In genomic region chr20:62910777-62911497, GRCh38 we compare ENCODE assay signal across 16 cellular contexts. TPM values are rescaled to one million over a fixed set of nuclear protein-coding genes. Genes with fewer than 3 reads are reported as not detected.
A peak's percentile ranks its signal among the peaks of the same experiment; 100 is the strongest.
DNase-seq lines count a peak whose midpoint lies in the region; ATAC-seq and TF ChIP-seq lines count a peak whose summit lies in the region.
"Had no signal": no experiment of that assay in that cellular context is flagged by ENCODE, and none has a peak within 500 bp of the region (broad histone marks: within the 10 kb centered on the region; RNA-seq: fewer than 3 reads in every experiment).

No MANE protein-coding gene starts in this region.

- no peak overlapping the region for H2BK20ac ChIP-seq in IMR-90 (ENCODE audit: low read depth, low read length)

- no peak overlapping the region for H3K23ac ChIP-seq in IMR-90 (ENCODE audit: low read depth, low read length)

- TF ChIP-seq POLR2A in IMR-90 (IDR thresholded peaks at IDR 0.05; ENCODE audit: low read depth, low read length) (no peak), sigmoid colon (IDR thresholded peaks at IDR 0.05) (no peak)

- no peak overlapping the region for H2BK15ac ChIP-seq in IMR-90 (ENCODE audit: low read depth, low read length)

- H3K4ac ChIP-seq in IMR-90 (ENCODE audit: low read depth, low read length) = no peak overlapping the region

- no peak for DNase-seq in activated CD4-positive, alpha-beta T cell treated with anti-CD3 and anti-CD28 coated beads, Interleukin-2, amount 10 ng/mL, durations not matched to agents 24 days and 14 days
- DNase-seq in activated CD4-positive, alpha-beta T cell treated with anti-CD3 and anti-CD28 coated beads for 48 hours = no peak
- DNase-seq in IMR-90 = no peak
- DNase-seq in central memory CD8-positive, alpha-beta T cell (ENCODE audit: low spot score in 2 of 2) = no peak
- no peak for DNase-seq in nephron progenitor cell
- no peak for DNase-seq in DMS79 (lab: John Stamatoyannopoulos, UW)
- no peak for DNase-seq in sigmoid colon
- DNase-seq in left lung = no peak
- DNase-seq: NCI-H1048, NCI-H1694 treated with DMSO at 0.1 percent for 48 hours, NCI-H748 treated with DMSO at 0.1 percent for 48 hours, PC-9, Right ventricle myocardium superior had no signal

- H3K9ac ChIP-seq in IMR-90 (ENCODE audit: low read depth, low read length) = no peak overlapping the region

- no peak overlapping the region for H2BK120ac ChIP-seq in IMR-90 (ENCODE audit: low read depth, low read length)

- dilution Hi-C loops in IMR-90 (cut with HindIII; ENCODE audit: low sequenced_read_pairs, unreplicated experiment) = no loop called here

- H3K36me3 ChIP-seq in IMR-90 (ENCODE audit: control insufficient read depth, insufficient read depth, low read length) (peaks cover 63% of the 10 kb centered on the region), sigmoid colon (peaks cover 33 to 75% (median 62%) of the 10 kb centered on the region in 4 donors), left lung (peaks cover 9 to 79% of the 10 kb centered on the region in 2 donors)

- no peak overlapping the region for H3K18ac ChIP-seq in IMR-90 (ENCODE audit: low read depth, low read length)

- H3K4me3 Mint-ChIP-seq in activated CD4-positive, alpha-beta T cell treated with anti-CD3 and anti-CD28 coated beads, Interleukin-2, amount 10 ng/mL, durations not matched to agents 24 days and 14 days = no peak overlapping the region
- H3K4me3 Mint-ChIP-seq in central memory CD8-positive, alpha-beta T cell = no peak overlapping the region
- no peak overlapping the region for H3K4me3 Mint-ChIP-seq in nephron progenitor cell

- H3K9me1 ChIP-seq in IMR-90 (ENCODE audit: insufficient read depth, low read length) = peaks cover 15% of the 10 kb centered on the region

- TF ChIP-seq RAD21 in IMR-90 (IDR thresholded peaks at IDR 0.05; ENCODE audit: low read length) = no peak

- TF ChIP-seq EP300 in sigmoid colon (IDR thresholded peaks at IDR 0.05) = no peak

- peaks cover 32 to 92% of the 10 kb centered on the region in 2 experiments for H3K79me1 ChIP-seq in IMR-90 (ENCODE audit: low read depth in 1 of 2, low read length in 2 of 2)

- POLR2A ChIA-PET in IMR-90 (lab: Charles Lee; ENCODE audit: unreplicated experiment) = no interaction called here

- H3K27ac Mint-ChIP-seq in activated CD4-positive, alpha-beta T cell treated with anti-CD3 and anti-CD28 coated beads, Interleukin-2, amount 10 ng/mL, durations not matched to agents 24 days and 14 days = peak overlapping the region; percentile 43
- peak overlapping the region; percentile 76 for H3K27ac Mint-ChIP-seq in central memory CD8-positive, alpha-beta T cell (ENCODE audit: low read depth)
- H3K27ac Mint-ChIP-seq in nephron progenitor cell = peak overlapping the region; percentile 77

- peaks cover 22% of the 10 kb centered on the region for H3K4me1 Mint-ChIP-seq in activated CD4-positive, alpha-beta T cell treated with anti-CD3 and anti-CD28 coated beads, Interleukin-2, amount 10 ng/mL, durations not matched to agents 24 days and 14 days
- H3K4me1 Mint-ChIP-seq in central memory CD8-positive, alpha-beta T cell = peaks cover 57% of the 10 kb centered on the region
- peaks cover 28% of the 10 kb centered on the region for H3K4me1 Mint-ChIP-seq in nephron progenitor cell

- BruUV-seq in IMR-90 (replicated peaks; lab: Mats Ljungman, UMichigan) = TSS peak; percentile 29

- H3K27me3 ChIP-seq in IMR-90 (ENCODE audit: control insufficient read depth, insufficient read depth, low read length) (no peaks in the 10 kb centered on the region), sigmoid colon (no peaks in the 10 kb centered on the region), left lung (no peaks in the 10 kb centered on the region)
- H3K27me3 ChIP-seq: BLaER1 treated with 17β-estradiol and CSF1 and Interleukin-3, amounts not matched to agents 10 nM and 100 nM had no signal

- no peaks in the 10 kb centered on the region for H3K27me3 Mint-ChIP-seq in activated CD4-positive, alpha-beta T cell treated with anti-CD3 and anti-CD28 coated beads, Interleukin-2, amount 10 ng/mL, durations not matched to agents 24 days and 14 days
- no peaks in the 10 kb centered on the region for H3K27me3 Mint-ChIP-seq in central memory CD8-positive, alpha-beta T cell
- no peaks in the 10 kb centered on the region for H3K27me3 Mint-ChIP-seq in nephron progenitor cell (ENCODE audit: low read depth, poor library complexity)

- no peak overlapping the region for H2AK9ac ChIP-seq in IMR-90 (replicated peaks; ENCODE audit: low read depth, low read length, poor library complexity)

- peaks cover 94% of the 10 kb centered on the region for H4K20me1 ChIP-seq in IMR-90 (ENCODE audit: insufficient read depth, low read length)

- H3K4me2 ChIP-seq in IMR-90 (ENCODE audit: low read depth, low read length) = no peak overlapping the region
- H3K4me2 ChIP-seq: BLaER1 treated with 17β-estradiol and CSF1 and Interleukin-3, amounts not matched to agents 10 nM and 100 nM; PC-9 had no signal

- no peak overlapping the region for H4K5ac ChIP-seq in IMR-90 (ENCODE audit: low read depth, low read length)

- no peak for ATAC-seq in IMR-90 (ENCODE audit: low read depth)
- ATAC-seq in central memory CD8-positive, alpha-beta T cell (replicated peaks; ENCODE audit: extremely low read depth, poor library complexity, severe bottlenecking) = no peak
- ATAC-seq in left lung = no peak

- no peaks in the 10 kb centered on the region for H3K9me3 ChIP-seq in IMR-90 (ENCODE audit: control insufficient read depth, insufficient read depth, low read length)
- no peaks in the 10 kb centered on the region for H3K9me3 ChIP-seq in sigmoid colon
- no peaks in the 10 kb centered on the region for H3K9me3 ChIP-seq in left lung
- H3K9me3 ChIP-seq: BLaER1 treated with 17β-estradiol and CSF1 and Interleukin-3, amounts not matched to agents 10 nM and 100 nM had no signal

- H3K4me1 ChIP-seq in IMR-90 (ENCODE audit: control insufficient read depth, insufficient read depth, low read length) (peaks cover 15% of the 10 kb centered on the region), sigmoid colon (peaks cover 0 to 34% (median 30%) of the 10 kb centered on the region in 4 donors), left lung (peaks cover 11 to 24% of the 10 kb centered on the region in 2 donors)

- H3K9me3 Mint-ChIP-seq in activated CD4-positive, alpha-beta T cell treated with anti-CD3 and anti-CD28 coated beads, Interleukin-2, amount 10 ng/mL, durations not matched to agents 24 days and 14 days = no peaks in the 10 kb centered on the region
- no peaks in the 10 kb centered on the region for H3K9me3 Mint-ChIP-seq in central memory CD8-positive, alpha-beta T cell
- H3K9me3 Mint-ChIP-seq in nephron progenitor cell = no peaks in the 10 kb centered on the region

- TF ChIP-seq CTCF in IMR-90 (conservative IDR thresholded peaks at IDR 0.05; ENCODE audit: low read depth, low read length) (no peak), nephron progenitor cell (IDR thresholded peaks at IDR 0.05) (no peak), sigmoid colon (IDR thresholded peaks at IDR 0.05) (no peak), left lung (IDR thresholded peaks at IDR 0.05) (no peak)

- intact Hi-C loops in activated CD4-positive, alpha-beta T cell treated with anti-CD3 and anti-CD28 coated beads, Interleukin-2, amount 10 ng/mL, durations not matched to agents 24 days and 14 days (cut with micrococcal nuclease) = no loop called here
- intact Hi-C loops in IMR-90 (cut with micrococcal nuclease) = no loop called here
- intact Hi-C loops in sigmoid colon (cut with DNase I) = no loop called here
- intact Hi-C loops in left lung (cut with DNase I) = no loop called here

- H2BK5ac ChIP-seq in IMR-90 (ENCODE audit: low read depth, low read length, poor library complexity, severe bottlenecking) = no peak overlapping the region

- H3K27ac ChIP-seq in IMR-90 (ENCODE audit: insufficient read depth, low read length) = no peak overlapping the region
- no peak overlapping the region for H3K27ac ChIP-seq in sigmoid colon
- no peak overlapping the region for H3K27ac ChIP-seq in left lung
- H3K27ac ChIP-seq: 22Rv1, PC-9 had no signal

- no peak overlapping the region for H3K4me3 ChIP-seq in IMR-90 (ENCODE audit: insufficient read depth, low read depth, low read length)
- no peak overlapping the region for H3K4me3 ChIP-seq in sigmoid colon
- no peak overlapping the region for H3K4me3 ChIP-seq in left lung
- H3K4me3 ChIP-seq: BLaER1 treated with 17β-estradiol and CSF1 and Interleukin-3, amounts not matched to agents 10 nM and 100 nM; PC-9 had no signal

- CTCF ChIA-PET in IMR-90 (lab: Yijun Ruan, JAX) = no interaction called here

- H2AFZ ChIP-seq in IMR-90 (replicated peaks; ENCODE audit: low read length, poor library complexity) = no peak overlapping the region
- H2AFZ ChIP-seq: PC-9 had no signal

- WGBS in IMR-90 (ENCODE audit: extremely low coverage in 2 of 2, insufficient read length in 1 of 2), 2 experiments = 97% methylated on average over 41 of the region's 45 CpGs; no CpG with 5 or more reads in 1 of the 2 experiments
- 96% methylated on average over 45 of the region's 45 CpGs for WGBS in sigmoid colon, 2 donors

- H4K8ac ChIP-seq in IMR-90 (ENCODE audit: low read depth in 2 of 2, low read length in 2 of 2) = no peak overlapping the region

- no peak overlapping the region for H4K91ac ChIP-seq in IMR-90 (ENCODE audit: insufficient read depth, low read depth, low read length)

- H3K14ac ChIP-seq in IMR-90 (replicated peaks; ENCODE audit: low read depth, low read length) = no peak overlapping the region

- in situ Hi-C loops in IMR-90 (cut with MboI; ENCODE audit: low sequenced_read_pairs) = no loop called here

- H3K56ac ChIP-seq in IMR-90 (ENCODE audit: extremely low read depth, insufficient read depth, low read length) = no peak overlapping the region

- H2AK5ac ChIP-seq in IMR-90 (ENCODE audit: low read depth, low read length) = no peak overlapping the region

- peaks cover 59% of the 10 kb centered on the region for H3K36me3 Mint-ChIP-seq in activated CD4-positive, alpha-beta T cell treated with anti-CD3 and anti-CD28 coated beads, Interleukin-2, amount 10 ng/mL, durations not matched to agents 24 days and 14 days (ENCODE audit: low read depth)
- H3K36me3 Mint-ChIP-seq in central memory CD8-positive, alpha-beta T cell (ENCODE audit: insufficient read depth) = peaks cover 69% of the 10 kb centered on the region
- peaks cover 60% of the 10 kb centered on the region for H3K36me3 Mint-ChIP-seq in nephron progenitor cell (ENCODE audit: low read depth)

RNA-seq across cellular contexts. Expression of gene DIDO1, which starts 15.4 kb away (rescaled TPM):
- 58.5 and 61.2 TPM in 2 replicates for total RNA-seq in activated CD4-positive, alpha-beta T cell treated with anti-CD3 and anti-CD28 coated beads, Interleukin-2, amount 10 ng/mL, durations not matched to agents 24 days and 14 days
- total RNA-seq in IMR-90 (2012; rRNA removed) (28.1 and 38.3 TPM in 2 replicates), sigmoid colon (10 to 100 TPM; 48.7 to 70.6 (median 56.5) TPM), left lung (10 to 100 TPM; 38.1 to 45.7 TPM)
- polyA plus RNA-seq in IMR-90 (2012; rRNA removed) (17.5 and 21.8 TPM in 2 replicates), sigmoid colon (10 to 100 TPM; 10.4 to 31.1 (median 13.8) TPM)
- 10.8 and 13.3 TPM in 2 replicates for polyA plus RNA-seq in IMR-90 (2012; cell fraction: cytosol; rRNA removed)
- polyA plus RNA-seq in IMR-90 (2012; cell fraction: nucleus; rRNA removed; ENCODE audit: low replicate concordance) = 47.1 and 74.1 TPM in 2 replicates

RNA-seq across cellular contexts. Expression of gene GID8, which starts 27.0 kb away (rescaled TPM):
- 50.0 and 58.0 TPM in 2 replicates for total RNA-seq in activated CD4-positive, alpha-beta T cell treated with anti-CD3 and anti-CD28 coated beads, Interleukin-2, amount 10 ng/mL, durations not matched to agents 24 days and 14 days
- 33.9 and 36.4 TPM in 2 replicates for total RNA-seq in IMR-90 (2012; rRNA removed)
- polyA plus RNA-seq in IMR-90 (2012; rRNA removed) = 18.8 and 21.5 TPM in 2 replicates
- polyA plus RNA-seq in IMR-90 (2012; cell fraction: cytosol; rRNA removed) = 13.8 and 15.1 TPM in 2 replicates
- 13.2 and 19.6 TPM in 2 replicates for polyA plus RNA-seq in IMR-90 (2012; cell fraction: nucleus; rRNA removed; ENCODE audit: low replicate concordance)
- 10 to 100 TPM; 25.9 to 36.5 (median 34.5) TPM for total RNA-seq in sigmoid colon
- polyA plus RNA-seq in sigmoid colon = 10 to 100 TPM; 17.4 to 20.6 (median 18.3) TPM
- total RNA-seq in left lung = 10 to 100 TPM; 24.5 to 25.4 TPM

RNA-seq across cellular contexts. Expression of gene SLC17A9, which starts 41.6 kb away (rescaled TPM):
- 13.0 and 14.0 TPM in 2 replicates for total RNA-seq in activated CD4-positive, alpha-beta T cell treated with anti-CD3 and anti-CD28 coated beads, Interleukin-2, amount 10 ng/mL, durations not matched to agents 24 days and 14 days
- 1.4 and 2.2 TPM in 2 replicates for total RNA-seq in IMR-90 (2012; rRNA removed)
- polyA plus RNA-seq in IMR-90 (2012; rRNA removed) = 14.4 and 17.3 TPM in 2 replicates
- polyA plus RNA-seq in IMR-90 (2012; cell fraction: cytosol; rRNA removed) = 3.7 and 5.8 TPM in 2 replicates
- polyA plus RNA-seq in IMR-90 (2012; cell fraction: nucleus; rRNA removed; ENCODE audit: low replicate concordance) = 68.1 and 209 TPM in 2 replicates
- total RNA-seq in sigmoid colon = 1 to 10 TPM; 2.5 to 7.2 (median 3.3) TPM
- polyA plus RNA-seq in sigmoid colon = 10 to 100 TPM in 1 of 3 donors, 1 to 10 TPM in 1, under 1 TPM in 1; 0.60 to 15.4 (median 2.3) TPM
- 10 to 100 TPM; 16.1 to 18.1 TPM for total RNA-seq in left lung
- total RNA-seq: HT1080 had no signal

RNA-seq across cellular contexts. Expression of gene TCFL5, which starts 49.3 kb away (rescaled TPM):
- 5.8 and 6.2 TPM in 2 replicates for total RNA-seq in activated CD4-positive, alpha-beta T cell treated with anti-CD3 and anti-CD28 coated beads, Interleukin-2, amount 10 ng/mL, durations not matched to agents 24 days and 14 days
- total RNA-seq in IMR-90 (2012; rRNA removed) = 8.2 and 8.3 TPM in 2 replicates
- polyA plus RNA-seq in IMR-90 (2012; rRNA removed) = 5.6 and 6.0 TPM in 2 replicates
- 2.6 and 3.6 TPM in 2 replicates for polyA plus RNA-seq in IMR-90 (2012; cell fraction: cytosol; rRNA removed)
- polyA plus RNA-seq in IMR-90 (2012; cell fraction: nucleus; rRNA removed; ENCODE audit: low replicate concordance) = 2.4 and 9.6 TPM in 2 replicates
- total RNA-seq in sigmoid colon = 10 to 100 TPM in 2 of 4 donors, 1 to 10 TPM in 2; 8.1 to 16.9 (median 12.1) TPM
- polyA plus RNA-seq in sigmoid colon = 1 to 10 TPM; 2.3 to 7.8 (median 3.8) TPM
- total RNA-seq in left lung = 1 to 10 TPM; 7.4 to 8.5 TPM
